Comparison of ENCODE assay signal across 9 cellular contexts in the genomic region with DNA sequence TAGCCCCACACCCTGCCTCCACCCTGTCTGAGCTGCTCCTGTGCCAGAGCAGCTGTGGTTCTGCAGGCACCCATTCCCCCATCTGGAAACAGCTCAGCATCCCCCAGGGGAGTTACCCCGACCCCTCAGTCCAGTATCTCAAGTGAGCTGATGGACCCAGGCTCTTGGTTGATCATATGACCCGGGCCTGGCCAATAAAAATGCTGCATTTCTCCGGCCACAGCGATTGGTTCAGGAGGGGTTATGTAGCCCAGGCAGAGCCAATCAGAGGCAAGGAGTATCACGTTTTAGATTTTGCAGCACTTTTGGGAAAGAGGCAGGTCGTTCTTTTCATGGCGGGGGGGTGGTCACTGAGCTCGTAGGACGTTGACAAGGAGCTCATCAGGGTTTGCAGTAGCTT.
"Had no signal": no experiment of that assay in that cellular context is flagged by ENCODE, and none has a peak within 500 bp of the region (broad histone marks: within the 10 kb centered on the region; RNA-seq: fewer than 3 reads in every experiment).

No MANE protein-coding gene starts in this region.

- DNase-seq: GM23248, GOT3, H7, HFFc6, KG1 had no signal

- H3K9ac ChIP-seq: GM23248 had no signal

- H2AFZ ChIP-seq: GM23248 had no signal

- H3K4me1 ChIP-seq: HAP-1 had no signal

- H3K9me3 ChIP-seq: HAP-1 had no signal

- ATAC-seq: HCT116, HepG2 had no signal

- H3K36me3 ChIP-seq: HAP-1 had no signal

- H3K27ac ChIP-seq: GM23248, HL-60 had no signal

- H3K4me3 ChIP-seq: GM23248, HAP-1 had no signal
